Comparison of ENCODE assay signal across 1 cellular context in the genomic region with DNA sequence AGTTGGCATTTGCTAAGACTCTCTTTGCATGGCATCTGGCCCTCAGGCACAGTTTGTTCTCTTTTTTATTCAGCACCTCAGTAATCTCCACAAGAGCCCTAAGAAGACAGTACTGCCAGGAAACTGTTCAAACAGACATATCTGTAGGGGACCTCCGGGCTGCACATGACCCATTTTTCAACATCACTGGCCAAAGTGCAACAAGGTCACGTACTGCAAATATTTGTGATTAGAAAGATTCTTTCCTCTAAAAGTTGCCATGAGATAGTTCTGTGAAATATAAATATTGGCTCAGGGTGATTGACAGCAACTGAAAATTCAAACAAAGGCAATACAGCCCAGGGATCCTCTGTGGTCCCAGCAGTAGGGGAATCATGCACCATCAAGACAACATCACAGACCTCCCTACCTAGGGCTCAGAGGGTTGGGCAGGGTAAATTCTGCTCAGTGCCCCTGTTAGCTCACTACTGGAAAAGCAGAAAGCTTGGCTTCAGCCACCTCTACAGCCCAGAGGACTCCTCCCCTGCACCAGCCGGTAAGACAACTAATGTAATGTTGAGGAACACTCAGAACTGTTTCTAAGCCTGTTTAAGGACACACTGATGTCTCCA.
TF ChIP-seq lines count a peak whose summit lies in the region.

No MANE protein-coding gene starts in this region.

TF ChIP-seq in HepG2, 621 proteins besides CTCF, POLR2A, EP300 and RAD21 (continued from another document):
- TF ChIP-seq, protein P1, sequence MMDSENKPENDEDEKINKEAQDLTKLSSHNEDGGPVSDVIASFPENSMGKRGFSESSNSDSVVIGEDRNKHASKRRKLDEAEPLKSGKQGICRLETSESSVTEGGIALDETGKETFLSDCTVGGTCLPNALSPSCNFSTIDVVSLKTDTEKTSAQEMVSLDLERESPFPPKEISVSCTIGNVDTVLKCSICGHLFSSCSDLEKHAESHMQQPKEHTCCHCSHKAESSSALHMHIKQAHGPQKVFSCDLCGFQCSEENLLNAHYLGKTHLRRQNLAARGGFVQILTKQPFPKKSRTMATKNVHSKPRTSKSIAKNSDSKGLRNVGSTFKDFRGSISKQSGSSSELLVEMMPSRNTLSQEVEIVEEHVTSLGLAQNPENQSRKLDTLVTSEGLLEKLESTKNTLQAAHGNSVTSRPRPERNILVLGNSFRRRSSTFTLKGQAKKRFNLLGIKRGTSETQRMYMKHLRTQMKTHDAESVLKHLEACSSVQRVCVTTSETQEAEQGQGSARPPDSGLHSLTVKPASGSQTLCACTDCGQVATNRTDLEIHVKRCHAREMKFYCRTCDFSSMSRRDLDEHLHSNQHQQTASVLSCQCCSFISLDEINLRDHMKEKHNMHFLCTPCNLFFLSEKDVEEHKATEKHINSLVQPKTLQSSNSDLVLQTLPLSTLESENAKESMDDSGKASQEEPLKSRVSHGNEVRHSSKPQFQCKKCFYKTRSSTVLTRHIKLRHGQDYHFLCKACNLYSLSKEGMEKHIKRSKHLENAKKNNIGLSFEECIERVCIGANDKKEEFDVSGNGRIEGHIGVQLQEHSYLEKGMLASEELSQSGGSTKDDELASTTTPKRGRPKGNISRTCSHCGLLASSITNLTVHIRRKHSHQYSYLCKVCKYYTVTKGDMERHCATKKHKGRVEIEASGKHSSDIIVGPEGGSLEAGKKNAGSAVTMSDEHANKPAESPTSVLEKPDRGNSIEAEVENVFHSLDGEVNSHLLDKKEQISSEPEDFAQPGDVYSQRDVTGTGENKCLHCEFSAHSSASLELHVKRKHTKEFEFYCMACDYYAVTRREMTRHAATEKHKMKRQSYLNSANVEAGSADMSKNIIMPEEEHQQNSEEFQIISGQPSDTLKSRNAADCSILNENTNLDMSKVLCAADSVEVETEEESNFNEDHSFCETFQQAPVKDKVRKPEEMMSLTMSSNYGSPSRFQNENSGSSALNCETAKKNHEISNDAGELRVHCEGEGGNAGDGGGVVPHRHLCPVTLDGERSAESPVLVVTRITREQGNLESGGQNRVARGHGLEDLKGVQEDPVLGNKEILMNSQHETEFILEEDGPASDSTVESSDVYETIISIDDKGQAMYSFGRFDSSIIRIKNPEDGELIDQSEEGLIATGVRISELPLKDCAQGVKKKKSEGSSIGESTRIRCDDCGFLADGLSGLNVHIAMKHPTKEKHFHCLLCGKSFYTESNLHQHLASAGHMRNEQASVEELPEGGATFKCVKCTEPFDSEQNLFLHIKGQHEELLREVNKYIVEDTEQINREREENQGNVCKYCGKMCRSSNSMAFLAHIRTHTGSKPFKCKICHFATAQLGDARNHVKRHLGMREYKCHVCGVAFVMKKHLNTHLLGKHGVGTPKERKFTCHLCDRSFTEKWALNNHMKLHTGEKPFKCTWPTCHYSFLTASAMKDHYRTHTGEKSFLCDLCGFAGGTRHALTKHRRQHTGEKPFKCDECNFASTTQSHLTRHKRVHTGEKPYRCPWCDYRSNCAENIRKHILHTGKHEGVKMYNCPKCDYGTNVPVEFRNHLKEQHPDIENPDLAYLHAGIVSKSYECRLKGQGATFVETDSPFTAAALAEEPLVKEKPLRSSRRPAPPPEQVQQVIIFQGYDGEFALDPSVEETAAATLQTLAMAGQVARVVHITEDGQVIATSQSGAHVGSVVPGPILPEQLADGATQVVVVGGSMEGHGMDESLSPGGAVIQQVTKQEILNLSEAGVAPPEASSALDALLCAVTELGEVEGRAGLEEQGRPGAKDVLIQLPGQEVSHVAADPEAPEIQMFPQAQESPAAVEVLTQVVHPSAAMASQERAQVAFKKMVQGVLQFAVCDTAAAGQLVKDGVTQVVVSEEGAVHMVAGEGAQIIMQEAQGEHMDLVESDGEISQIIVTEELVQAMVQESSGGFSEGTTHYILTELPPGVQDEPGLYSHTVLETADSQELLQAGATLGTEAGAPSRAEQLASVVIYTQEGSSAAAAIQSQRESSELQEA (CRISPR knock-in tag; IDR thresholded peaks at IDR 0.05; ENCODE audit: not compliant biosample characterization), result no peak
- TF ChIP-seq TFDP2 (CRISPR knock-in tag; IDR thresholded peaks at IDR 0.05), result peak; percentile 38; the same call in 1 of the 2 replicates
- TF ChIP-seq ZNF83 (CRISPR knock-in tag; IDR thresholded peaks at IDR 0.05; ENCODE audit: borderline replicate concordance), result no peak
- TF ChIP-seq RBAK (CRISPR knock-in tag; IDR thresholded peaks at IDR 0.05), result no peak
- TF ChIP-seq REPIN1 (CRISPR knock-in tag; IDR thresholded peaks at IDR 0.05; ENCODE audit: borderline replicate concordance, low read depth), result peak; percentile 95
- TF ChIP-seq SKIL (CRISPR knock-in tag; IDR thresholded peaks at IDR 0.05; ENCODE audit: borderline replicate concordance), result peak; percentile 95
- TF ChIP-seq POGZ (CRISPR knock-in tag; IDR thresholded peaks at IDR 0.05), result peak; percentile 93
- TF ChIP-seq ZBTB49 (CRISPR knock-in tag; IDR thresholded peaks at IDR 0.05; ENCODE audit: borderline replicate concordance), result no peak
- TF ChIP-seq, protein P2, sequence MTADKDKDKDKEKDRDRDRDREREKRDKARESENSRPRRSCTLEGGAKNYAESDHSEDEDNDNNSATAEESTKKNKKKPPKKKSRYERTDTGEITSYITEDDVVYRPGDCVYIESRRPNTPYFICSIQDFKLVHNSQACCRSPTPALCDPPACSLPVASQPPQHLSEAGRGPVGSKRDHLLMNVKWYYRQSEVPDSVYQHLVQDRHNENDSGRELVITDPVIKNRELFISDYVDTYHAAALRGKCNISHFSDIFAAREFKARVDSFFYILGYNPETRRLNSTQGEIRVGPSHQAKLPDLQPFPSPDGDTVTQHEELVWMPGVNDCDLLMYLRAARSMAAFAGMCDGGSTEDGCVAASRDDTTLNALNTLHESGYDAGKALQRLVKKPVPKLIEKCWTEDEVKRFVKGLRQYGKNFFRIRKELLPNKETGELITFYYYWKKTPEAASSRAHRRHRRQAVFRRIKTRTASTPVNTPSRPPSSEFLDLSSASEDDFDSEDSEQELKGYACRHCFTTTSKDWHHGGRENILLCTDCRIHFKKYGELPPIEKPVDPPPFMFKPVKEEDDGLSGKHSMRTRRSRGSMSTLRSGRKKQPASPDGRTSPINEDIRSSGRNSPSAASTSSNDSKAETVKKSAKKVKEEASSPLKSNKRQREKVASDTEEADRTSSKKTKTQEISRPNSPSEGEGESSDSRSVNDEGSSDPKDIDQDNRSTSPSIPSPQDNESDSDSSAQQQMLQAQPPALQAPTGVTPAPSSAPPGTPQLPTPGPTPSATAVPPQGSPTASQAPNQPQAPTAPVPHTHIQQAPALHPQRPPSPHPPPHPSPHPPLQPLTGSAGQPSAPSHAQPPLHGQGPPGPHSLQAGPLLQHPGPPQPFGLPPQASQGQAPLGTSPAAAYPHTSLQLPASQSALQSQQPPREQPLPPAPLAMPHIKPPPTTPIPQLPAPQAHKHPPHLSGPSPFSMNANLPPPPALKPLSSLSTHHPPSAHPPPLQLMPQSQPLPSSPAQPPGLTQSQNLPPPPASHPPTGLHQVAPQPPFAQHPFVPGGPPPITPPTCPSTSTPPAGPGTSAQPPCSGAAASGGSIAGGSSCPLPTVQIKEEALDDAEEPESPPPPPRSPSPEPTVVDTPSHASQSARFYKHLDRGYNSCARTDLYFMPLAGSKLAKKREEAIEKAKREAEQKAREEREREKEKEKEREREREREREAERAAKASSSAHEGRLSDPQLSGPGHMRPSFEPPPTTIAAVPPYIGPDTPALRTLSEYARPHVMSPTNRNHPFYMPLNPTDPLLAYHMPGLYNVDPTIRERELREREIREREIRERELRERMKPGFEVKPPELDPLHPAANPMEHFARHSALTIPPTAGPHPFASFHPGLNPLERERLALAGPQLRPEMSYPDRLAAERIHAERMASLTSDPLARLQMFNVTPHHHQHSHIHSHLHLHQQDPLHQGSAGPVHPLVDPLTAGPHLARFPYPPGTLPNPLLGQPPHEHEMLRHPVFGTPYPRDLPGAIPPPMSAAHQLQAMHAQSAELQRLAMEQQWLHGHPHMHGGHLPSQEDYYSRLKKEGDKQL (CRISPR knock-in tag; IDR thresholded peaks at IDR 0.05; ENCODE audit: low read depth), result peak; percentile 100
- peak; percentile 86 for TF ChIP-seq ZNF747 (CRISPR knock-in tag; IDR thresholded peaks at IDR 0.05; ENCODE audit: borderline replicate concordance)
- no peak for TF ChIP-seq SRY (CRISPR knock-in tag; IDR thresholded peaks at IDR 0.05)
- TF ChIP-seq SIN3B (IDR thresholded peaks at IDR 0.05; ENCODE audit: low read length), result no peak
- peak; percentile 96 for TF ChIP-seq HHEX (CRISPR knock-in tag; IDR thresholded peaks at IDR 0.05)
- TF ChIP-seq MAFG (CRISPR knock-in tag; IDR thresholded peaks at IDR 0.05), result no peak
- TF ChIP-seq, protein P3, sequence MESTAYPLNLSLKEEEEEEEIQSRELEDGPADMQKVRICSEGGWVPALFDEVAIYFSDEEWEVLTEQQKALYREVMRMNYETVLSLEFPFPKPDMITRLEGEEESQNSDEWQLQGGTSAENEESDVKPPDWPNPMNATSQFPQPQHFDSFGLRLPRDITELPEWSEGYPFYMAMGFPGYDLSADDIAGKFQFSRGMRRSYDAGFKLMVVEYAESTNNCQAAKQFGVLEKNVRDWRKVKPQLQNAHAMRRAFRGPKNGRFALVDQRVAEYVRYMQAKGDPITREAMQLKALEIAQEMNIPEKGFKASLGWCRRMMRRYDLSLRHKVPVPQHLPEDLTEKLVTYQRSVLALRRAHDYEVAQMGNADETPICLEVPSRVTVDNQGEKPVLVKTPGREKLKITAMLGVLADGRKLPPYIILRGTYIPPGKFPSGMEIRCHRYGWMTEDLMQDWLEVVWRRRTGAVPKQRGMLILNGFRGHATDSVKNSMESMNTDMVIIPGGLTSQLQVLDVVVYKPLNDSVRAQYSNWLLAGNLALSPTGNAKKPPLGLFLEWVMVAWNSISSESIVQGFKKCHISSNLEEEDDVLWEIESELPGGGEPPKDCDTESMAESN (CRISPR knock-in tag; conservative IDR thresholded peaks at IDR 0.05), result peak; percentile 92
- no peak for TF ChIP-seq ZNF850 (CRISPR knock-in tag; conservative IDR thresholded peaks at IDR 0.05)
- peak; percentile 48; the same call in 1 of the 2 replicates for TF ChIP-seq RNF219 (CRISPR knock-in tag; IDR thresholded peaks at IDR 0.05)
- TF ChIP-seq NFYB (CRISPR knock-in tag; IDR thresholded peaks at IDR 0.05), result no peak
- peak; percentile 91 for TF ChIP-seq CBFB (CRISPR knock-in tag; IDR thresholded peaks at IDR 0.05)
